29 cellular contexts compared by ENCODE assay signal in genomic region chr6:47454713-47455396, GRCh38.
"Had no signal": no experiment of that assay in that cellular context is flagged by ENCODE, and none has a peak within 500 bp of the region (broad histone marks: within the 10 kb centered on the region; RNA-seq: fewer than 3 reads in every experiment).

No MANE protein-coding gene starts in this region.

- H2AFZ ChIP-seq: neural progenitor cell, parathyroid adenoma had no signal

- H3K27ac ChIP-seq: gastrocnemius medialis, left ventricle myocardium inferior, neural progenitor cell, parathyroid adenoma, right atrium auricular region, suprapubic skin, tibial artery, upper lobe of right lung, WERI-Rb-1 had no signal

- H3K4me2 ChIP-seq: neural progenitor cell had no signal

- H3K4me1 ChIP-seq: gastrocnemius medialis, left ventricle myocardium inferior, neural progenitor cell, parathyroid adenoma, right atrium auricular region, tibial artery, upper lobe of right lung had no signal

- DNase-seq: activated CD4-positive, alpha-beta memory T cell treated with anti-CD3 and anti-CD28 coated beads, Interleukin-2, amount 10 ng/mL, durations not matched to agents 7 days and 5 days; activated CD4-positive, alpha-beta T cell treated with anti-CD3 and anti-CD28 coated beads, Interleukin-2, amount 10 ng/mL, durations not matched to agents 24 days and 14 days; activated CD8-positive, alpha-beta memory T cell treated with anti-CD3 and anti-CD28 coated beads, Interleukin-2, amount 10 ng/mL, durations not matched to agents 7 days and 5 days; activated effector memory CD4-positive, alpha-beta T cell treated with Interleukin-2 at 50 U/mL for 16 hours; activated naive CD4-positive, alpha-beta T cell treated with Interleukin-2 at 50 U/mL for 16 hours; activated T-cell treated with anti-CD3 and anti-CD28 coated beads, Interleukin-2, amount 50 U/mL, for 72 hours; anterior cingulate cortex; dermis blood vessel endothelial cell; effector CD4-positive, alpha-beta T cell; glutamatergic neuron; islet precursor cell; left ventricle myocardium inferior; mesendoderm; natural killer cell; occipital lobe; stimulated activated CD4-positive, alpha-beta T cell treated with anti-CD3 and anti-CD28 coated beads, Interleukin-15, amount 100 ng/mL, for 24 hours; stimulated activated CD4-positive, alpha-beta T cell treated with anti-CD3 and anti-CD28 coated beads, Interleukin-2, amount 100 ng/mL, for 24 hours; stimulated activated naive CD4-positive, alpha-beta T cell; tibial artery; upper lobe of right lung; WERI-Rb-1 had no signal

- H3K9ac ChIP-seq: neural progenitor cell, parathyroid adenoma had no signal

- H3K9me3 ChIP-seq: gastrocnemius medialis, left ventricle myocardium inferior, right atrium auricular region, suprapubic skin, tibial artery, upper lobe of right lung had no signal

- ATAC-seq: activated CD4-positive, CD25-positive, alpha-beta regulatory T cell treated with anti-CD3 and anti-CD28 coated beads, Interleukin-2, amount 50 U/mL, for 24 hours; activated CD8-positive, alpha-beta memory T cell treated with anti-CD3 and anti-CD28 coated beads, Interleukin-2, amount 10 ng/mL, durations not matched to agents 7 days and 5 days; activated T-cell treated with anti-CD3 and anti-CD28 coated beads, Interleukin-2, amount 50 U/mL, for 72 hours; natural killer cell; upper lobe of right lung had no signal

- FAIRE-seq: colon had no signal

- H3K27me3 ChIP-seq: gastrocnemius medialis, neural progenitor cell, right atrium auricular region, suprapubic skin, tibial artery, upper lobe of right lung had no signal

- H3K4me3 ChIP-seq: gastrocnemius medialis, left ventricle myocardium inferior, lung, neural progenitor cell, right atrium auricular region, suprapubic skin, tibial artery, upper lobe of right lung had no signal

- H3K79me2 ChIP-seq: parathyroid adenoma had no signal

- H3K36me3 ChIP-seq: gastrocnemius medialis, left ventricle myocardium inferior, neural progenitor cell, right atrium auricular region, suprapubic skin, tibial artery, upper lobe of right lung, WERI-Rb-1 had no signal
